Comparison of ENCODE assay signal across 16 cellular contexts in genomic region chr22:41152902-41153301, GRCh38. TPM values are rescaled to one million over a fixed set of nuclear protein-coding genes. Genes with fewer than 3 reads are reported as not detected.
DNase-seq lines count a peak whose midpoint lies in the region; ATAC-seq and TF ChIP-seq lines count a peak whose summit lies in the region.
"Had no signal": no experiment of that assay in that cellular context is flagged by ENCODE, and none has a peak within 500 bp of the region (broad histone marks: within the 10 kb centered on the region; RNA-seq: fewer than 3 reads in every experiment).

No MANE protein-coding gene starts in this region.

- no peaks in the 10 kb centered on the region for H3K9me3 ChIP-seq in colonic mucosa
- H3K9me3 ChIP-seq: Caco-2 had no signal

- TF ChIP-seq CTCF in epithelial cell of proximal tubule (conservative IDR thresholded peaks at IDR 0.05; ENCODE audit: low read depth, low read length) (no peak), colonic mucosa (IDR thresholded peaks at IDR 0.05) (no peak)

- no peak overlapping the region for H3K4me3 ChIP-seq in epithelial cell of proximal tubule (ENCODE audit: low read depth, low read length)
- no peak overlapping the region for H3K4me3 ChIP-seq in colonic mucosa

- DNase-seq in HuH-7.5 (ENCODE audit: low spot score): peak; percentile 18
- peak; percentile 10 for DNase-seq in epithelial cell of proximal tubule (ENCODE audit: low read depth)
- peak; percentile 67 for DNase-seq in left lobe of liver (ENCODE audit: low spot score)
- no peak for DNase-seq in NCI-H1417 (lab: John Stamatoyannopoulos, UW)
- no peak for DNase-seq in colonic mucosa
- DNase-seq: ACHN; AML-193; Caco-2; CD4-positive, alpha-beta T cell; GOT3; H7; HFFc6 had no signal

- peaks cover 85% of the 10 kb centered on the region for H3K36me3 ChIP-seq in colonic mucosa

- H3K27ac ChIP-seq in colonic mucosa: no peak overlapping the region
- H3K27ac ChIP-seq: C4-2B, HL-60 had no signal

- ATAC-seq in left lobe of liver (peak; percentile 85), GM18870 (IDR thresholded peaks at IDR 0.05; ENCODE audit: unreplicated experiment) (no peak)
- ATAC-seq: HCT116 had no signal

- no peaks in the 10 kb centered on the region for H3K27me3 ChIP-seq in colonic mucosa

- H3K9ac ChIP-seq in colonic mucosa (ENCODE audit: low read depth in 2 of 2, low read length in 2 of 2): no peak overlapping the region

- intact Hi-C loops in colonic mucosa (cut with DNase I): no loop called here

- no peaks in the 10 kb centered on the region for H3K4me1 ChIP-seq in colonic mucosa
- H3K4me1 ChIP-seq: Caco-2 had no signal

RNA-seq across cellular contexts. Expression of gene L3MBTL2, which starts 52.2 kb away (rescaled TPM):
- total RNA-seq in epithelial cell of proximal tubule (16.1 and 21.5 TPM in 2 replicates), left lobe of liver (12.7 TPM), colonic mucosa (10 to 100 TPM; 13.2 to 27.9 TPM)

Comparison
In these comparisons a context has a peak if more than half of its experiments do, and no peak if none do; other contexts are left out.
1. DNase-seq: peak in HuH-7.5 (single experiment), epithelial cell of proximal tubule (single experiment) and left lobe of liver (single experiment); none in NCI-H1417 (0 of 3) and colonic mucosa (single experiment).